Comparison of ENCODE assay signal across 24 cellular contexts in the genomic region with DNA sequence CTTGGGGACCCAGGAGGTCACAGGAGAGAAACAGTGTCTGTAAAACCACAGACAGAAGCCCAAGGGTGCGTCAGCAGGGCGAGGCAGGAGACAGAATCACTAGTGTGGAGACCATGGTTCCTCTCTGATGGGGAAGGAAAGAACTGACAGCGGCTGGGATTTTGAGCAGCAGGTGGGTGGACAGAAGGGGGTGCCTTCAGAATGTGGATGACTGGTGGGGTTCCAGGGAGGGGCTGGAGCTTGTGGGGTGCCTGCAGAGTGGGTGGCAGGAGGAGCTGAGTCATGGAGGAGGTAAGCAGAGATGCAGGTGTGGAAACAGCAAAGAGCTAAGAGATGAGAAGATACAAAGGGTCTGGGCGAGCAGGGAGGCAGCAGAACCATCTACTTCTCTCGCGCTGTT.
"Had no signal": no experiment of that assay in that cellular context is flagged by ENCODE, and none has a peak within 500 bp of the region (broad histone marks: within the 10 kb centered on the region; RNA-seq: fewer than 3 reads in every experiment).

No MANE protein-coding gene starts in this region.

- H3K36me3 ChIP-seq: brain microvascular endothelial cell, heart right ventricle, WERI-Rb-1 had no signal

- H3K27me3 ChIP-seq: brain microvascular endothelial cell, heart right ventricle had no signal

- ATAC-seq: activated CD4-positive, CD25-positive, alpha-beta regulatory T cell treated with anti-CD3 and anti-CD28 coated beads, Interleukin-2, amount 50 U/mL, for 24 hours; activated CD8-positive, alpha-beta T cell treated with anti-CD3 and anti-CD28 coated beads for 36 hours; activated T-cell treated with anti-CD3 and anti-CD28 coated beads, Interleukin-2, amount 50 U/mL, for 4 hours; activated T-helper 17 cell treated with anti-CD3 and anti-CD28 coated beads, Interleukin-2, amount 50 U/mL, for 72 hours; esophagus mucosa; heart right ventricle had no signal

- DNase-seq: activated B cell treated with CpG ODN at 0.5 μM for 24 hours; activated CD4-positive, alpha-beta T cell treated with anti-CD3 and anti-CD28 coated beads for 48 hours; activated CD4-positive, alpha-beta T cell treated with anti-CD3 and anti-CD28 coated beads, Interleukin-2, amount 50 U/mL, for 1 hour; activated CD4-positive, alpha-beta T cell treated with anti-CD3 and anti-CD28 coated beads, Interleukin-2, amount 50 U/mL, for 48 hours; activated CD8-positive, alpha-beta memory T cell treated with anti-CD3 and anti-CD28 coated beads for 24 hours; activated CD8-positive, alpha-beta T cell treated with anti-CD3 and anti-CD28 coated beads for 36 hours; activated effector memory CD4-positive, alpha-beta T cell treated with Interleukin-2 at 50 U/mL for 16 hours; activated gamma-delta T cell treated with Interleukin-2 at 50 U/mL for 16 hours; activated naive CD4-positive, alpha-beta T cell treated with anti-CD3 and anti-CD28 coated beads, Interleukin-2, amount 50 U/mL, for 16 hours; activated naive CD4-positive, alpha-beta T cell treated with Interleukin-2 at 50 U/mL for 16 hours; activated T-cell treated with anti-CD3 and anti-CD28 coated beads, Interleukin-2, amount 50 U/mL, for 4 hours; amniotic stem cell; brain microvascular endothelial cell; cortex of kidney; dermis blood vessel endothelial cell; effector CD4-positive, alpha-beta T cell; foreskin fibroblast; heart right ventricle; T-helper 2 cell; WERI-Rb-1 had no signal

- H3K27me3 Mint-ChIP-seq: activated B cell treated with CpG ODN at 0.5 μM for 24 hours; activated CD8-positive, alpha-beta T cell treated with anti-CD3 and anti-CD28 coated beads for 36 hours; activated naive CD8-positive, alpha-beta T cell; activated T-helper 17 cell treated with anti-CD3 and anti-CD28 coated beads, Interleukin-2, amount 50 U/mL, for 72 hours had no signal

- H3K27ac ChIP-seq: brain microvascular endothelial cell, heart right ventricle, WERI-Rb-1 had no signal

- H3K4me1 ChIP-seq: heart right ventricle had no signal

- H3K4me3 Mint-ChIP-seq: activated B cell treated with CpG ODN at 0.5 μM for 24 hours; activated CD8-positive, alpha-beta T cell treated with anti-CD3 and anti-CD28 coated beads for 36 hours; activated naive CD8-positive, alpha-beta T cell; activated T-cell treated with anti-CD3 and anti-CD28 coated beads, Interleukin-2, amount 50 U/mL, for 4 hours; activated T-helper 17 cell treated with anti-CD3 and anti-CD28 coated beads, Interleukin-2, amount 50 U/mL, for 72 hours had no signal

- H3K4me3 ChIP-seq: heart right ventricle had no signal

- H3K27ac Mint-ChIP-seq: activated B cell treated with CpG ODN at 0.5 μM for 24 hours; activated CD8-positive, alpha-beta T cell treated with anti-CD3 and anti-CD28 coated beads for 36 hours; activated naive CD8-positive, alpha-beta T cell; activated T-helper 17 cell treated with anti-CD3 and anti-CD28 coated beads, Interleukin-2, amount 50 U/mL, for 72 hours had no signal

- H3K36me3 Mint-ChIP-seq: activated naive CD8-positive, alpha-beta T cell had no signal

- H3K4me1 Mint-ChIP-seq: activated B cell treated with CpG ODN at 0.5 μM for 24 hours; activated T-helper 17 cell treated with anti-CD3 and anti-CD28 coated beads, Interleukin-2, amount 50 U/mL, for 72 hours had no signal
